In genomic region chr20:462199-462991, GRCh38 we compare ENCODE assay signal across 1 cellular context.
TF ChIP-seq lines count a peak whose summit lies in the region.

TBC1D20 (minus strand) TSS chr20:462533; CDS start chr20:462405, 128 bp downstream.

TF ChIP-seq in K562, 482 proteins besides CTCF, POLR2A, EP300 and RAD21 (continued from another document and continues in another):
- no peak; the same call in 1 of the 2 replicates for TF ChIP-seq ZNF592 (IDR thresholded peaks at IDR 0.05)
- no peak for TF ChIP-seq RBM39 (optimal IDR thresholded peaks at IDR 0.05; ENCODE audit: low read depth, low read length)
- TF ChIP-seq CHAMP1 (IDR thresholded peaks at IDR 0.05) = no peak
- TF ChIP-seq VEZF1 (CRISPR knock-in tag; IDR thresholded peaks at IDR 0.05) = peak; percentile 66
- TF ChIP-seq MAZ (CRISPR knock-in tag; conservative IDR thresholded peaks at IDR 0.05 in 1 of 2, IDR thresholded peaks at IDR 0.05 in 1 of 2) = 0 out of 4 replicates have a peak, but pooled peaks of 1 of the 2 experiments have one; percentile 38
- TF ChIP-seq CREM (IDR thresholded peaks at IDR 0.05; ENCODE audit: low read depth) = peak; percentile 55
- no peak for TF ChIP-seq KLF6 (CRISPR knock-in tag; IDR thresholded peaks at IDR 0.05; ENCODE audit: borderline replicate concordance)
- no peak for TF ChIP-seq ZNF695 (CRISPR knock-in tag; IDR thresholded peaks at IDR 0.05)
- peak; percentile 87 for TF ChIP-seq USF2 (CRISPR knock-in tag; IDR thresholded peaks at IDR 0.05)
- TF ChIP-seq E2F6 (IDR thresholded peaks at IDR 0.05; ENCODE audit: borderline replicate concordance in 1 of 2, extremely low read depth in 1 of 2, insufficient read depth in 1 of 2, insufficient read length in 1 of 2, low read depth in 1 of 2, low read length in 1 of 2, poor library complexity in 1 of 2, severe bottlenecking in 1 of 2) = peak; percentile 89 to 94
- peak; percentile 85 for TF ChIP-seq USF1 (CRISPR knock-in tag; IDR thresholded peaks at IDR 0.05)
- TF ChIP-seq ESRRA (IDR thresholded peaks at IDR 0.05; ENCODE audit: borderline replicate concordance, low read depth) = peak; percentile 34; the same call in 1 of the 2 replicates
- TF ChIP-seq MYC (IDR thresholded peaks at IDR 0.05; ENCODE audit: low read depth, low read length) = peak; percentile 38; the same call in 1 of the 2 replicates
- no peak for TF ChIP-seq MYC (CRISPR knock-in tag; IDR thresholded peaks at IDR 0.05; ENCODE audit: borderline replicate concordance, low read depth)
- TF ChIP-seq HDAC3 (IDR thresholded peaks at IDR 0.05; ENCODE audit: borderline replicate concordance, partially characterized antibody) = peak; percentile 92
- no peak for TF ChIP-seq ZNF224 (CRISPR knock-in tag; IDR thresholded peaks at IDR 0.05)
- no peak for TF ChIP-seq PRPF4 (IDR thresholded peaks at IDR 0.05; ENCODE audit: insufficient read depth, low read depth, low read length, poor library complexity, severe bottlenecking)
- no peak for TF ChIP-seq KLF13 (tag; IDR thresholded peaks at IDR 0.05; ENCODE audit: borderline replicate concordance, low read depth)
- TF ChIP-seq SP1 (CRISPR knock-in tag; IDR thresholded peaks at IDR 0.05) = 0 out of 2 replicates have a peak, but pooled peaks have one; percentile 35
- no peak for TF ChIP-seq ZNF197 (CRISPR knock-in tag; IDR thresholded peaks at IDR 0.05; ENCODE audit: low read depth)
- peak; percentile 99 for TF ChIP-seq ZNF24 (IDR thresholded peaks at IDR 0.05)
- TF ChIP-seq ATF1 (CRISPR knock-in tag; IDR thresholded peaks at IDR 0.05) = no peak
- TF ChIP-seq ATF1 (tag; IDR thresholded peaks at IDR 0.05) = peak; percentile 40; the same call in 1 of the 2 replicates
- peak in 1 of 3 experiments; percentile 42 for TF ChIP-seq YY1 (IDR thresholded peaks at IDR 0.05; ENCODE audit: borderline replicate concordance in 1 of 3, control insufficient read depth in 1 of 3, extremely low read depth in 1 of 3, insufficient read depth in 3 of 3, insufficient read length in 1 of 3, insufficient replicate concordance in 2 of 3, low read depth in 1 of 3, low read length in 2 of 3)
- 0 out of 4 replicates have a peak, but pooled peaks of 1 of the 2 experiments have one; percentile 60 for TF ChIP-seq NONO (IDR thresholded peaks at IDR 0.05; ENCODE audit: low read depth in 2 of 2, low read length in 1 of 2)
- TF ChIP-seq KDM5B (IDR thresholded peaks at IDR 0.05; ENCODE audit: insufficient replicate concordance, low read depth, low read length) = peak; percentile 55
- no peak for TF ChIP-seq RBM25 (IDR thresholded peaks at IDR 0.05; ENCODE audit: low read depth, low read length, severe bottlenecking)
- peak; percentile 87 for TF ChIP-seq ZNF316 (IDR thresholded peaks at IDR 0.05)
- TF ChIP-seq SMARCE1 (IDR thresholded peaks at IDR 0.05) = 0 out of 2 replicates have a peak, but pooled peaks have one; percentile 11
- TF ChIP-seq PKNOX1 (IDR thresholded peaks at IDR 0.05) = no peak
- peak; percentile 32; the same call in 1 of the 2 replicates for TF ChIP-seq SOX6 (IDR thresholded peaks at IDR 0.05)
- peak; percentile 72 for TF ChIP-seq SMAD4 (CRISPR knock-in tag; conservative IDR thresholded peaks at IDR 0.05)
- peak; percentile 51 for TF ChIP-seq RBBP5 (IDR thresholded peaks at IDR 0.05; ENCODE audit: borderline replicate concordance, insufficient read depth, low read length, poor library complexity, severe bottlenecking)
- TF ChIP-seq PHF8 (IDR thresholded peaks at IDR 0.05; ENCODE audit: borderline replicate concordance, low read length) = peak; percentile 70; the same call in 1 of the 2 replicates
- peak; percentile 71 for TF ChIP-seq CCNT2 (IDR thresholded peaks at IDR 0.05; ENCODE audit: borderline replicate concordance, extremely low read depth, insufficient read length, low read depth, low read length)
- peak; percentile 54 for TF ChIP-seq MAFG (tag; conservative IDR thresholded peaks at IDR 0.05)
- no peak for TF ChIP-seq ELK1 (CRISPR knock-in tag; IDR thresholded peaks at IDR 0.05)
- TF ChIP-seq SMARCA4 (IDR thresholded peaks at IDR 0.05) = no peak
- no peak for TF ChIP-seq ZNF445 (CRISPR knock-in tag; IDR thresholded peaks at IDR 0.05; ENCODE audit: low read depth)
- TF ChIP-seq MBD2 (IDR thresholded peaks at IDR 0.05; ENCODE audit: borderline replicate concordance, low read depth) = 0 out of 2 replicates have a peak, but pooled peaks have one; percentile 15
- peak; percentile 95 for TF ChIP-seq BHLHE40 (IDR thresholded peaks at IDR 0.05; ENCODE audit: low read length)
- peak; percentile 89 for TF ChIP-seq GMEB1 (CRISPR knock-in tag; IDR thresholded peaks at IDR 0.05)
- TF ChIP-seq CAMTA2 (CRISPR knock-in tag; conservative IDR thresholded peaks at IDR 0.05) = no peak
- TF ChIP-seq NFYB (IDR thresholded peaks at IDR 0.05; ENCODE audit: extremely low read depth, insufficient read length) = no peak
- peak; percentile 36; the same call in 1 of the 2 replicates for TF ChIP-seq MAFK (IDR thresholded peaks at IDR 0.05; ENCODE audit: low read length)
- no peak for TF ChIP-seq HES1 (IDR thresholded peaks at IDR 0.05; ENCODE audit: low read depth)
- peak; percentile 70; the same call in 1 of the 2 replicates for TF ChIP-seq TFAP4 (CRISPR knock-in tag; IDR thresholded peaks at IDR 0.05; ENCODE audit: borderline replicate concordance)
- peak; percentile 83 for TF ChIP-seq C11orf30 (IDR thresholded peaks at IDR 0.05; ENCODE audit: low read depth)
